11 cellular contexts compared by ENCODE assay signal in the genomic region with DNA sequence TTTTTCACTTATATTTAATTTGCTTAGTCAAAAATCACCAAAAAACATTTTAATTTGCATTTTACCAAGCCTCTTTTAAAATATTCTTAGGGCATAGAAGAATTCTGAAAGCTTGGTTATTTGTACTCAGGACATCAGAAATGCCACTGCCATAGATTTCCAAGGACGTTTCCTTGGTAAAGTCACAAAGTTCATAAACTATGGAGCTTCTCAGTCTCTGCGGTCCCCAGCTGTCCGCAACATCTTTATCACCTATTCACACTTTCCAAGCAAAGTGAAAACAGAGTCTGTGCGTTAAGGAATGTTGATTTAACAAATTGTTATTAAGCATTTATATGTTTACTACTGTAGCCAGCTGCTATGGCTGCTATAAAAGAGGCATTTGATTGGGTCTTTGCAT. TPM values are rescaled to one million over a fixed set of nuclear protein-coding genes. Genes with fewer than 3 reads are reported as not detected.
"Had no signal": no experiment of that assay in that cellular context is flagged by ENCODE, and none has a peak within 500 bp of the region (broad histone marks: within the 10 kb centered on the region; RNA-seq: fewer than 3 reads in every experiment).

No MANE protein-coding gene starts in this region.

- H3K9me3 ChIP-seq: HAP-1 had no signal

- H3K36me3 ChIP-seq: HAP-1 had no signal

- ATAC-seq: HCT116 had no signal

- DNase-seq: GM23248, GOT3, H7, H9, HCEC 1CT, HFFc6 had no signal

- H3K4me3 ChIP-seq: GM23248, GM23338, HAP-1 had no signal

- FAIRE-seq: H1, H54 had no signal

- H3K9ac ChIP-seq: GM23248 had no signal

- H2AFZ ChIP-seq: GM23248, GM23338 had no signal

- H3K27ac ChIP-seq: GM23248 had no signal

- H3K4me1 ChIP-seq: HAP-1 had no signal

RNA-seq across cellular contexts. Expression of gene CADPS2, which starts 37.0 kb away (rescaled TPM):
- total RNA-seq: HFFc6 had no signal
